Comparison of ENCODE assay signal across 17 cellular contexts in genomic region chrX:69896046-69896445, GRCh38.
"Had no signal": no experiment of that assay in that cellular context is flagged by ENCODE, and none has a peak within 500 bp of the region (broad histone marks: within the 10 kb centered on the region; RNA-seq: fewer than 3 reads in every experiment).

No MANE protein-coding gene starts in this region.

- H3K36me3 ChIP-seq: MG63, SJSA1 had no signal

- H3K4me1 ChIP-seq: SJSA1 had no signal

- DNase-seq: KBM-7, MG63, NCI-H1092, NCI-H1105 treated with DMSO at 0.1 percent for 48 hours, NCI-H1417 treated with DMSO at 0.1 percent for 48 hours, NCI-H146, NCI-H1694 treated with DMSO at 0.1 percent for 48 hours, NCI-H1930, NCI-H2081, NCI-H2107, NCI-H2227 treated with DMSO at 0.1 percent for 48 hours, NCI-H526, Right ventricle myocardium superior, RPMI8226, SIG-M5 had no signal

- H3K4me3 ChIP-seq: MG63, SJSA1 had no signal

- H3K9me3 ChIP-seq: MG63, SJSA1 had no signal

- H3K27me3 ChIP-seq: MG63, SJSA1 had no signal

- H3K27ac ChIP-seq: HL-60, SJSA1 had no signal
